ENCODE assay signal across 8 cellular contexts in the genomic region with DNA sequence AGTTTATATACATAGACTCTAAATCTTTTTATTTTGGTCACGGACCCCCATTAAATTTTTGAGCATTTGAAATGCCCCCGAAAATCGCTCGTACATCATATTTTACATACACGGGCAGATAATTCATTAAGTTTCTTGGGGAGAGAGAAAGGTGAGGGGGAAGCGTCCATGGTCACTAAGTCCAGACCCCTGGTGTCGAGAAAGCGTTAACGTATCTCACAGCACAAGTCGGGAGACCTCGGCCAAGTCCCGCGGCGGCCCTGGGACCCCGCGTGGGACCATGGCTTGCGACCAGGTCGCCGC. TPM values are rescaled to one million over a fixed set of nuclear protein-coding genes. Genes with fewer than 3 reads are reported as not detected.
DNase-seq lines count a peak whose midpoint lies in the region; ATAC-seq and TF ChIP-seq lines count a peak whose summit lies in the region.

No MANE protein-coding gene starts in this region.

- H3F3A ChIP-seq in neural cell (ENCODE audit: insufficient read depth, low read length, poor library complexity, severe bottlenecking): no peaks in the 10 kb centered on the region

- no peak for ATAC-seq in CD4-positive, CD25-positive, alpha-beta regulatory T cell (ENCODE audit: low read depth in 2 of 2)
- ATAC-seq in HG03280 (IDR thresholded peaks at IDR 0.05; ENCODE audit: unreplicated experiment): no peak

- no peaks in the 10 kb centered on the region for H3K27me3 Mint-ChIP-seq in CD4-positive, CD25-positive, alpha-beta regulatory T cell
- peaks cover 3% of the 10 kb centered on the region for H3K27me3 Mint-ChIP-seq in dendritic cell treated with granulocyte-macrophage colony-stimulating factor and Interleukin-4, amounts not matched to agents 40 ng/mL and 50 ng/mL, for 4 days

- H3K4me1 Mint-ChIP-seq in CD4-positive, CD25-positive, alpha-beta regulatory T cell: peaks cover 33 to 47% (median 41%) of the 10 kb centered on the region in 4 donors
- peaks cover 25% of the 10 kb centered on the region for H3K4me1 Mint-ChIP-seq in dendritic cell treated with granulocyte-macrophage colony-stimulating factor and Interleukin-4, amounts not matched to agents 40 ng/mL and 50 ng/mL, for 4 days (ENCODE audit: low read depth)

- H3K9me3 ChIP-seq in CD4-positive, CD25-positive, alpha-beta regulatory T cell (ENCODE audit: control insufficient read depth in 2 of 2, low read length in 2 of 2): no peaks in the 10 kb centered on the region
- H3K9me3 ChIP-seq in neural cell (ENCODE audit: low read length): no peaks in the 10 kb centered on the region

- no peaks in the 10 kb centered on the region for H3K36me3 ChIP-seq in CD4-positive, CD25-positive, alpha-beta regulatory T cell (ENCODE audit: control insufficient read depth, insufficient read depth, low read length)
- peaks cover 3% of the 10 kb centered on the region for H3K36me3 ChIP-seq in neural cell (ENCODE audit: insufficient read depth, low read length)

- DNase-seq in CD4-positive, CD25-positive, alpha-beta regulatory T cell: no peak
- DNase-seq in LNCaP clone FGC (ENCODE audit: low read depth) (no peak), NK-92 (lab: John Stamatoyannopoulos, UW; ENCODE audit: unreplicated experiment) (no peak)
- DNase-seq in effector CD8-positive, alpha-beta T cell (lab: John Stamatoyannopoulos, UW): no peak
- DNase-seq in stimulated activated CD4-positive, alpha-beta T cell treated with anti-CD3 and anti-CD28 coated beads, Interleukin-2, amount 100 ng/mL, for 48 hours: no peak

- intact Hi-C loops in dendritic cell treated with granulocyte-macrophage colony-stimulating factor and Interleukin-4, amounts not matched to agents 40 ng/mL and 50 ng/mL, for 4 days (cut with micrococcal nuclease): loop anchor here (2.0 to 10.0 kb wide), 2 partner anchors 238 to 436 kb away; partner anchors contain the start of gene UGCG

- no peaks in the 10 kb centered on the region for H4K20me1 ChIP-seq in neural cell (ENCODE audit: insufficient read depth)

- no peaks in the 10 kb centered on the region for H3K9me2 ChIP-seq in neural cell (ENCODE audit: insufficient read depth, low read length)

- peak overlapping the region; percentile 53 for H3K4me2 ChIP-seq in neural cell (ENCODE audit: low read length)

- H3K27ac Mint-ChIP-seq in CD4-positive, CD25-positive, alpha-beta regulatory T cell: peak overlapping the region; percentile 83 to 96 (median 90)
- peak overlapping the region; percentile 85 for H3K27ac Mint-ChIP-seq in dendritic cell treated with granulocyte-macrophage colony-stimulating factor and Interleukin-4, amounts not matched to agents 40 ng/mL and 50 ng/mL, for 4 days

- no peak for TF ChIP-seq EP300 in neural cell (conservative IDR thresholded peaks at IDR 0.05; ENCODE audit: poor library complexity, severe bottlenecking)

- H3K27me3 ChIP-seq in CD4-positive, CD25-positive, alpha-beta regulatory T cell (ENCODE audit: control insufficient read depth, insufficient read depth, low read length): no peaks in the 10 kb centered on the region
- no peaks in the 10 kb centered on the region for H3K27me3 ChIP-seq in neural cell (ENCODE audit: insufficient read depth, low read depth, low read length)

- TF ChIP-seq RAD21 in neural cell (conservative IDR thresholded peaks at IDR 0.05): no peak

- peak overlapping the region; percentile 60 for H2AFZ ChIP-seq in neural cell (ENCODE audit: low read depth, low read length)

- H3K79me2 ChIP-seq in neural cell (replicated peaks; ENCODE audit: insufficient read depth, low read length): peaks cover 46% of the 10 kb centered on the region

- TF ChIP-seq CTCF in LNCaP clone FGC (IDR thresholded peaks at IDR 0.05; ENCODE audit: control insufficient read depth, extremely low read depth, insufficient read depth) (no peak), neural cell (IDR thresholded peaks at IDR 0.05; ENCODE audit: poor library complexity, severe bottlenecking) (no peak)

- H3K9me3 Mint-ChIP-seq in CD4-positive, CD25-positive, alpha-beta regulatory T cell: peaks cover 0 to 2% (median 0%) of the 10 kb centered on the region in 7 donors
- H3K9me3 Mint-ChIP-seq in dendritic cell treated with granulocyte-macrophage colony-stimulating factor and Interleukin-4, amounts not matched to agents 40 ng/mL and 50 ng/mL, for 4 days: no peaks in the 10 kb centered on the region

- H3K36me3 Mint-ChIP-seq in CD4-positive, CD25-positive, alpha-beta regulatory T cell: peaks cover 5% of the 10 kb centered on the region
- peaks cover 17% of the 10 kb centered on the region for H3K36me3 Mint-ChIP-seq in dendritic cell treated with granulocyte-macrophage colony-stimulating factor and Interleukin-4, amounts not matched to agents 40 ng/mL and 50 ng/mL, for 4 days (ENCODE audit: low read depth)

- peaks cover 49% of the 10 kb centered on the region for H3K4me1 ChIP-seq in CD4-positive, CD25-positive, alpha-beta regulatory T cell (ENCODE audit: control insufficient read depth, insufficient read depth, low read length, poor library complexity, severe bottlenecking)

- peak overlapping the region; percentile 88 for H3K9ac ChIP-seq in neural cell (ENCODE audit: low read length)

- H3K4me3 ChIP-seq in CD4-positive, CD25-positive, alpha-beta regulatory T cell (ENCODE audit: low read depth, low read length): peak overlapping the region; percentile 96
- H3K4me3 ChIP-seq in LNCaP clone FGC (ENCODE audit: low read depth, low read length) (peak overlapping the region; percentile 87), neural cell (ENCODE audit: low read length) (peak overlapping the region; percentile 97)

- peak overlapping the region; percentile 93 to 99 (median 96) for H3K4me3 Mint-ChIP-seq in CD4-positive, CD25-positive, alpha-beta regulatory T cell
- H3K4me3 Mint-ChIP-seq in dendritic cell treated with granulocyte-macrophage colony-stimulating factor and Interleukin-4, amounts not matched to agents 40 ng/mL and 50 ng/mL, for 4 days: peak overlapping the region; percentile 85

- H3K27ac ChIP-seq in CD4-positive, CD25-positive, alpha-beta regulatory T cell (ENCODE audit: insufficient read depth, low read length, poor library complexity, severe bottlenecking): peak overlapping the region; percentile 95
- peak overlapping the region; percentile 90 for H3K27ac ChIP-seq in neural cell (ENCODE audit: low read length)

TF ChIP-seq in neural cell, 6 proteins besides CTCF, POLR2A, EP300 and RAD21:
- TF ChIP-seq POLR2AphosphoS5 (IDR thresholded peaks at IDR 0.05) (no peak), TAF1 (IDR thresholded peaks at IDR 0.05; ENCODE audit: low read depth) (no peak), MXI1 (conservative IDR thresholded peaks at IDR 0.05; ENCODE audit: poor library complexity, severe bottlenecking) (no peak), EZH2 (IDR thresholded peaks at IDR 0.05; ENCODE audit: borderline replicate concordance, insufficient read depth, low read length, poor library complexity, severe bottlenecking) (no peak), SMC3 (conservative IDR thresholded peaks at IDR 0.05; ENCODE audit: poor library complexity) (no peak)
- TF ChIP-seq, protein P1, sequence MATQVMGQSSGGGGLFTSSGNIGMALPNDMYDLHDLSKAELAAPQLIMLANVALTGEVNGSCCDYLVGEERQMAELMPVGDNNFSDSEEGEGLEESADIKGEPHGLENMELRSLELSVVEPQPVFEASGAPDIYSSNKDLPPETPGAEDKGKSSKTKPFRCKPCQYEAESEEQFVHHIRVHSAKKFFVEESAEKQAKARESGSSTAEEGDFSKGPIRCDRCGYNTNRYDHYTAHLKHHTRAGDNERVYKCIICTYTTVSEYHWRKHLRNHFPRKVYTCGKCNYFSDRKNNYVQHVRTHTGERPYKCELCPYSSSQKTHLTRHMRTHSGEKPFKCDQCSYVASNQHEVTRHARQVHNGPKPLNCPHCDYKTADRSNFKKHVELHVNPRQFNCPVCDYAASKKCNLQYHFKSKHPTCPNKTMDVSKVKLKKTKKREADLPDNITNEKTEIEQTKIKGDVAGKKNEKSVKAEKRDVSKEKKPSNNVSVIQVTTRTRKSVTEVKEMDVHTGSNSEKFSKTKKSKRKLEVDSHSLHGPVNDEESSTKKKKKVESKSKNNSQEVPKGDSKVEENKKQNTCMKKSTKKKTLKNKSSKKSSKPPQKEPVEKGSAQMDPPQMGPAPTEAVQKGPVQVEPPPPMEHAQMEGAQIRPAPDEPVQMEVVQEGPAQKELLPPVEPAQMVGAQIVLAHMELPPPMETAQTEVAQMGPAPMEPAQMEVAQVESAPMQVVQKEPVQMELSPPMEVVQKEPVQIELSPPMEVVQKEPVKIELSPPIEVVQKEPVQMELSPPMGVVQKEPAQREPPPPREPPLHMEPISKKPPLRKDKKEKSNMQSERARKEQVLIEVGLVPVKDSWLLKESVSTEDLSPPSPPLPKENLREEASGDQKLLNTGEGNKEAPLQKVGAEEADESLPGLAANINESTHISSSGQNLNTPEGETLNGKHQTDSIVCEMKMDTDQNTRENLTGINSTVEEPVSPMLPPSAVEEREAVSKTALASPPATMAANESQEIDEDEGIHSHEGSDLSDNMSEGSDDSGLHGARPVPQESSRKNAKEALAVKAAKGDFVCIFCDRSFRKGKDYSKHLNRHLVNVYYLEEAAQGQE (IDR thresholded peaks at IDR 0.05; ENCODE audit: borderline replicate concordance): no peak
TF ChIP-seq in neural cell: peak in this region for 0.

RNA-seq across cellular contexts. Expression of gene PTBP3, which starts 0.8 kb away (rescaled TPM):
- 144 TPM for total RNA-seq in CD4-positive, CD25-positive, alpha-beta regulatory T cell
- polyA plus RNA-seq in CD4-positive, CD25-positive, alpha-beta regulatory T cell: 10 to 100 TPM; 49.5 to 56.8 (median 52.8) TPM
- 29.7 and 36.1 TPM in 2 replicates for polyA plus RNA-seq in neural cell
- 87.9 and 102 TPM in 2 replicates for polyA minus RNA-seq in neural cell

RNA-seq across cellular contexts. Expression of gene HSDL2, which starts 47.3 kb away (rescaled TPM):
- 15.3 TPM for total RNA-seq in CD4-positive, CD25-positive, alpha-beta regulatory T cell
- polyA plus RNA-seq in CD4-positive, CD25-positive, alpha-beta regulatory T cell: 10 to 100 TPM; 19.5 to 30.4 (median 23.2) TPM
- polyA plus RNA-seq in neural cell: 7.1 and 9.0 TPM in 2 replicates
- polyA minus RNA-seq in neural cell: 15.8 and 16.6 TPM in 2 replicates
